1 cellular context compared by ENCODE assay signal in the genomic region with DNA sequence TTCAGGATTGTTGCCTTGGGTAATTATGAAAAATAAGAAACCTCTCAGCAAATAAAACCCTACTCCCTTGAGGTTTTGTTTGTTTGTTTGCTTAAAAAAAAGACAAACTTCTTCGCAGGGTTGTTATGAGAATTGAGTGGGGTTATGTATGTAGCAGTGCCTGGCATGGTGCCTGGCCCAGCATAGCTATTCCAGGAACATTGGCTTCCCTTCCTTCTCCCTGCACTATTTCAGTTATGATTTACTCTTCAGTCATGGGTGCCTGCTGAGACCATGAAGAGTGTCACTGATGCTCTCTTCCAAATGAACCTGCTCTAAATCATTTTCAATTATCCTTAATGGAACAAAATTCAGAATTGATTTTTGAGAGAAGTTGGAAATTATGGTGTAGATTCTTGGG.
TF ChIP-seq lines count a peak whose summit lies in the region.

No MANE protein-coding gene starts in this region.

TF ChIP-seq in HEK293, 187 proteins besides CTCF, POLR2A, EP300 and RAD21 (continued from another document):
- TF ChIP-seq, protein P1, sequence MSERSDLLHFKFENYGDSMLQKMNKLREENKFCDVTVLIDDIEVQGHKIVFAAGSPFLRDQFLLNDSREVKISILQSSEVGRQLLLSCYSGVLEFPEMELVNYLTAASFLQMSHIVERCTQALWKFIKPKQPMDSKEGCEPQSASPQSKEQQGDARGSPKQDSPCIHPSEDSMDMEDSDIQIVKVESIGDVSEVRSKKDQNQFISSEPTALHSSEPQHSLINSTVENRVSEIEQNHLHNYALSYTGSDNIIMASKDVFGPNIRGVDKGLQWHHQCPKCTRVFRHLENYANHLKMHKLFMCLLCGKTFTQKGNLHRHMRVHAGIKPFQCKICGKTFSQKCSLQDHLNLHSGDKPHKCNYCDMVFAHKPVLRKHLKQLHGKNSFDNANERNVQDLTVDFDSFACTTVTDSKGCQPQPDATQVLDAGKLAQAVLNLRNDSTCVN (tag by site-specific recombination; optimal IDR thresholded peaks at IDR 0.05): no peak
- TF ChIP-seq YY2 (tag by site-specific recombination; IDR thresholded peaks at IDR 0.05) (no peak), ZNF510 (tag by site-specific recombination; IDR thresholded peaks at IDR 0.05; ENCODE audit: insufficient replicate concordance) (no peak)
TF ChIP-seq in HEK293: peak in this region for 1.
